21 cellular contexts compared by ENCODE assay signal in the genomic region with DNA sequence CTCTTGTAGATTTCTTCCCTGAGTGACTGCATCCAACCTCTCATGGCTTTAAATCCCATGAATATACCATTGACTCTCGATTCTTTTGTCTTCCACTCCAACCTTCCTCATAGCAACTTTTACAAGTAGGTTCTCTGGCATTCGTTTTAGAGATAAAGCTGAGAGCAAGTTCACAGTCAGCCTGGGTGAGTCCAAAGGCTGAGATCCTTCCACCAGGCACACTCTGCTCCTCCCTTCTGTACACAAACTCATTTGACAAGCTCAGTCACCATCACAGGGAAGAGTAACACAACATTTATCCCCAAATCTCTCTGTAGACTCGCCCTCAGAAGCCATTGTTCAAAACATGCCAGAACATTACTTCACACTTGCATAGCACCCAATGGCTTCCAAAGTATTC. TPM values are rescaled to one million over a fixed set of nuclear protein-coding genes. Genes with fewer than 3 reads are reported as not detected.
"Had no signal": no experiment of that assay in that cellular context is flagged by ENCODE, and none has a peak within 500 bp of the region (broad histone marks: within the 10 kb centered on the region; RNA-seq: fewer than 3 reads in every experiment).

No MANE protein-coding gene starts in this region.

- DNase-seq: activated CD4-positive, alpha-beta T cell treated with anti-CD3 and anti-CD28 coated beads, Interleukin-2, amount 50 U/mL, for 1 hour; activated CD8-positive, alpha-beta T cell treated with anti-CD3 and anti-CD28 coated beads for 36 hours; activated naive CD4-positive, alpha-beta T cell; activated T-cell treated with anti-CD3 and anti-CD28 coated beads, Interleukin-2, amount 50 U/mL, for 4 hours; cerebellar nuclear complex; colonic mucosa; effector CD8-positive, alpha-beta T cell; erythroblast; heart right ventricle; kidney glomerular epithelial cell; left ventricle myocardium inferior; nucleus accumbens; pancreas; psoas muscle; stimulated activated CD4-positive, alpha-beta T cell treated with anti-CD3 and anti-CD28 coated beads, Interleukin-15, amount 100 ng/mL, for 24 hours; stimulated activated naive CD4-positive, alpha-beta T cell treated with Interleukin-2 at 50 U/mL for 16 hours; T-helper 2 cell had no signal

- H3K27ac ChIP-seq: colonic mucosa, heart right ventricle, left ventricle myocardium inferior, pancreas, psoas muscle, tibial nerve had no signal

- H3K4me3 ChIP-seq: colonic mucosa, heart right ventricle, left ventricle myocardium inferior, pancreas, psoas muscle, tibial nerve had no signal

- H3K4me1 ChIP-seq: colonic mucosa, left ventricle myocardium inferior, pancreas, psoas muscle had no signal

- H3K36me3 Mint-ChIP-seq: activated naive CD4-positive, alpha-beta T cell treated with anti-CD3 and anti-CD28 coated beads, Interleukin-2, amount 50 U/mL, for 72 hours had no signal

- ATAC-seq: activated CD8-positive, alpha-beta T cell treated with anti-CD3 and anti-CD28 coated beads for 36 hours; activated naive CD4-positive, alpha-beta T cell treated with anti-CD3 and anti-CD28 coated beads, Interleukin-2, amount 50 U/mL, for 72 hours; activated T-cell treated with anti-CD3 and anti-CD28 coated beads, Interleukin-2, amount 50 U/mL, for 4 hours; heart right ventricle; pancreas; psoas muscle had no signal

- H3K27me3 ChIP-seq: colonic mucosa, pancreas, tibial nerve had no signal

- H3K9me3 ChIP-seq: colonic mucosa, heart right ventricle, left ventricle myocardium inferior, pancreas, psoas muscle, tibial nerve had no signal

- H3K9me3 Mint-ChIP-seq: activated CD8-positive, alpha-beta T cell treated with anti-CD3 and anti-CD28 coated beads for 36 hours; activated naive CD4-positive, alpha-beta T cell treated with anti-CD3 and anti-CD28 coated beads, Interleukin-2, amount 50 U/mL, for 72 hours; activated T-cell treated with anti-CD3 and anti-CD28 coated beads, Interleukin-2, amount 50 U/mL, for 4 hours; activated T-helper 2 cell treated with anti-CD3 and anti-CD28 coated beads, Interferon-gamma antibody, Interleukin-2, Interleukin-4, amounts not matched to agents 10 μg/mL and 5 μg/mL and 100 μg/mL, durations not matched to agents 14 hours and 24 hours and 36 hours had no signal

- H3K4me3 Mint-ChIP-seq: activated CD8-positive, alpha-beta T cell treated with anti-CD3 and anti-CD28 coated beads for 36 hours; activated T-cell treated with anti-CD3 and anti-CD28 coated beads, Interleukin-2, amount 50 U/mL, for 4 hours had no signal

- H3K27ac Mint-ChIP-seq: activated CD8-positive, alpha-beta T cell treated with anti-CD3 and anti-CD28 coated beads for 36 hours; activated naive CD4-positive, alpha-beta T cell treated with anti-CD3 and anti-CD28 coated beads, Interleukin-2, amount 50 U/mL, for 72 hours; activated T-helper 2 cell treated with anti-CD3 and anti-CD28 coated beads, Interferon-gamma antibody, Interleukin-2, Interleukin-4, amounts not matched to agents 10 μg/mL and 5 μg/mL and 100 μg/mL, durations not matched to agents 14 hours and 24 hours and 36 hours had no signal

- H3K36me3 ChIP-seq: colonic mucosa, left ventricle myocardium inferior, pancreas had no signal

RNA-seq across cellular contexts. Expression of gene CTTNBP2, which starts 10.9 kb away (rescaled TPM):
- total RNA-seq: activated CD8-positive, alpha-beta T cell treated with anti-CD3 and anti-CD28 coated beads for 36 hours; activated naive CD4-positive, alpha-beta T cell treated with anti-CD3 and anti-CD28 coated beads, Interleukin-2, amount 50 U/mL, for 72 hours; activated T-helper 2 cell treated with anti-CD3 and anti-CD28 coated beads, Interferon-gamma antibody, Interleukin-2, Interleukin-4, amounts not matched to agents 10 μg/mL and 5 μg/mL and 100 μg/mL, durations not matched to agents 14 hours and 24 hours and 36 hours; lung microvascular endothelial cell had no signal
